In genomic region chr15:52292780-52293392, GRCh38 we compare ENCODE assay signal across 2 cellular contexts.
TF ChIP-seq lines count a peak whose summit lies in the region.

No MANE protein-coding gene starts in this region.

TF ChIP-seq in A549, 52 proteins besides CTCF, POLR2A, EP300 and RAD21 (continued from another document):
- TF ChIP-seq E2F6 (IDR thresholded peaks at IDR 0.05; ENCODE audit: borderline replicate concordance, low read depth): no peak
- no peak for TF ChIP-seq HOXA7 (CRISPR knock-in tag; IDR thresholded peaks at IDR 0.05)
- TF ChIP-seq SMC3 (IDR thresholded peaks at IDR 0.05): no peak

TF ChIP-seq in K562, 482 proteins besides CTCF, POLR2A, EP300 and RAD21 (continued from another document):
- peak; percentile 78 for TF ChIP-seq PRDM10 (IDR thresholded peaks at IDR 0.05; ENCODE audit: partially characterized antibody)
